11 cellular contexts compared by ENCODE assay signal in genomic region chr7:25750738-25751529, GRCh38.
DNase-seq lines count a peak whose midpoint lies in the region; ATAC-seq and TF ChIP-seq lines count a peak whose summit lies in the region.
"Had no signal": no experiment of that assay in that cellular context is flagged by ENCODE, and none has a peak within 500 bp of the region (broad histone marks: within the 10 kb centered on the region; RNA-seq: fewer than 3 reads in every experiment).

No MANE protein-coding gene starts in this region.

- no peaks in the 10 kb centered on the region for H3K27me3 ChIP-seq in heart right ventricle
- H3K27me3 ChIP-seq in aorta (ENCODE audit: control insufficient read depth in 1 of 2, insufficient read depth in 2 of 2, low read length in 1 of 2), result no peaks in the 10 kb centered on the region

- intact Hi-C loops in Right ventricle myocardium superior (cut with DNase I), result no loop called here
- intact Hi-C loops in cardiac septum (cut with DNase I), result no loop called here
- intact Hi-C loops in heart right ventricle (cut with DNase I), result loop anchor here in 1 of 10 donors (5.0 kb wide), 1 partner anchor 91 kb away; no protein-coding TSS in a partner anchor
- intact Hi-C loops in aorta (cut with DNase I), result loop anchor here (5.0 kb wide), 2 partner anchors 96 to 101 kb away; no protein-coding TSS in a partner anchor

- WGBS in heart right ventricle, 2 donors, result 46 to 47% methylated on average over 14 of the region's 14 CpGs
- 43 to 46% methylated on average over 14 of the region's 14 CpGs for WGBS in aorta, 2 donors

- H3K27ac ChIP-seq in heart right ventricle (peak overlapping the region; percentile 3 to 71 (median 48)), aorta (ENCODE audit: low read depth in 1 of 2, low read length in 2 of 2) (peak overlapping the region; percentile 96)

- TF ChIP-seq CTCF in heart right ventricle (IDR thresholded peaks at IDR 0.05), result no peak

- H3K4me3 ChIP-seq in heart right ventricle (peak overlapping the region in 3 of 10 donors; percentile 1 to 6 (median 2)), aorta (ENCODE audit: low read length in 2 of 2) (no peak overlapping the region)

- ATAC-seq in Right ventricle myocardium superior (ENCODE audit: poor library complexity) (peak; percentile 57), heart right ventricle (peak in 6 of 8 donors; percentile 46 to 66 (median 62)), aorta (ENCODE audit: low FRiP score) (no peak), esophagus mucosa (no peak), GM18907 (IDR thresholded peaks at IDR 0.05; ENCODE audit: unreplicated experiment) (no peak)

- H3K36me3 ChIP-seq in heart right ventricle (no peaks in the 10 kb centered on the region), aorta (ENCODE audit: control insufficient read depth in 1 of 2, insufficient read depth in 2 of 2, low read length in 1 of 2) (no peaks in the 10 kb centered on the region)

- no peak for DNase-seq in Right ventricle myocardium superior
- no peak for DNase-seq in cardiac septum (ENCODE audit: low spot score)
- DNase-seq in heart right ventricle, result no peak
- DNase-seq in pons (ENCODE audit: low spot score), result peak; percentile 14
- DNase-seq in aorta, result no peak
- DNase-seq in MV-4-11 (lab: John Stamatoyannopoulos, UW), result no peak
- DNase-seq: activated CD4-positive, alpha-beta T cell treated with anti-CD3 and anti-CD28 coated beads, Interleukin-2, amount 50 U/mL, for 1 hour; NCI-H526 treated with DMSO at 0.1 percent for 48 hours; SW 1271 had no signal

- H3K4me1 ChIP-seq in heart right ventricle (peaks cover 0 to 18% (median 9%) of the 10 kb centered on the region in 9 donors), aorta (ENCODE audit: control insufficient read depth in 1 of 2, insufficient read depth in 2 of 2, low read length in 2 of 2) (peaks cover 0 to 10% of the 10 kb centered on the region in 2 donors)

- H3K9me3 ChIP-seq in heart right ventricle (no peaks in the 10 kb centered on the region), aorta (ENCODE audit: control insufficient read depth, low read length) (no peaks in the 10 kb centered on the region)

Comparison
In these comparisons a context has a peak if more than half of its experiments do, and no peak if none do; other contexts are left out.
1. ATAC-seq: peak in Right ventricle myocardium superior (single experiment) and heart right ventricle (6 of 8); none in aorta (single experiment), esophagus mucosa (single experiment) and GM18907 (single experiment).
2. intact Hi-C loops: an anchor here in aorta (5.0 kb wide); none called in Right ventricle myocardium superior and cardiac septum.